Comparison of ENCODE assay signal across 8 cellular contexts in genomic region chr4:6782147-6782845, GRCh38. TPM values are rescaled to one million over a fixed set of nuclear protein-coding genes. Genes with fewer than 3 reads are reported as not detected.
A peak's percentile ranks its signal among the peaks of the same experiment; 100 is the strongest.
DNase-seq lines count a peak whose midpoint lies in the region; ATAC-seq and TF ChIP-seq lines count a peak whose summit lies in the region.

A gene with protein sequence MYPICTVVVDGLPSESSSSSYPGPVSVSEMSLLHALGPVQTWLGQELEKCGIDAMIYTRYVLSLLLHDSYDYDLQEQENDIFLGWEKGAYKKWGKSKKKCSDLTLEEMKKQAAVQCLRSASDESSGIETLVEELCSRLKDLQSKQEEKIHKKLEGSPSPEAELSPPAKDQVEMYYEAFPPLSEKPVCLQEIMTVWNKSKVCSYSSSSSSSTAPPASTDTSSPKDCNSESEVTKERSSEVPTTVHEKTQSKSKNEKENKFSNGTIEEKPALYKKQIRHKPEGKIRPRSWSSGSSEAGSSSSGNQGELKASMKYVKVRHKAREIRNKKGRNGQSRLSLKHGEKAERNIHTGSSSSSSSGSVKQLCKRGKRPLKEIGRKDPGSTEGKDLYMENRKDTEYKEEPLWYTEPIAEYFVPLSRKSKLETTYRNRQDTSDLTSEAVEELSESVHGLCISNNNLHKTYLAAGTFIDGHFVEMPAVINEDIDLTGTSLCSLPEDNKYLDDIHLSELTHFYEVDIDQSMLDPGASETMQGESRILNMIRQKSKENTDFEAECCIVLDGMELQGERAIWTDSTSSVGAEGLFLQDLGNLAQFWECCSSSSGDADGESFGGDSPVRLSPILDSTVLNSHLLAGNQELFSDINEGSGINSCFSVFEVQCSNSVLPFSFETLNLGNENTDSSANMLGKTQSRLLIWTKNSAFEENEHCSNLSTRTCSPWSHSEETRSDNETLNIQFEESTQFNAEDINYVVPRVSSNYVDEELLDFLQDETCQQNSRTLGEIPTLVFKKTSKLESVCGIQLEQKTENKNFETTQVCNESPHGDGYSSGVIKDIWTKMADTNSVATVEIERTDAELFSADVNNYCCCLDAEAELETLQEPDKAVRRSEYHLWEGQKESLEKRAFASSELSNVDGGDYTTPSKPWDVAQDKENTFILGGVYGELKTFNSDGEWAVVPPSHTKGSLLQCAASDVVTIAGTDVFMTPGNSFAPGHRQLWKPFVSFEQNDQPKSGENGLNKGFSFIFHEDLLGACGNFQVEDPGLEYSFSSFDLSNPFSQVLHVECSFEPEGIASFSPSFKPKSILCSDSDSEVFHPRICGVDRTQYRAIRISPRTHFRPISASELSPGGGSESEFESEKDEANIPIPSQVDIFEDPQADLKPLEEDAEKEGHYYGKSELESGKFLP (N-terminal part only) (plus strand): TSS chr4:6782727. CDS start chr4:6824454, 41,727 bp downstream.

- H2AK5ac ChIP-seq in mesendoderm (ENCODE audit: low read length), result no peak within 1 kb of the TSS

- ATAC-seq in effector memory CD8-positive, alpha-beta T cell (replicated peaks), result peak; percentile 74

- peak within 1 kb of the TSS; percentile 99 for H3K4ac ChIP-seq in mesendoderm (ENCODE audit: low read depth, low read length)

- peak within 1 kb of the TSS; percentile 88 for H3K4me3 ChIP-seq in mesendoderm (ENCODE audit: low read length)

- H3K9me3 Mint-ChIP-seq in effector memory CD8-positive, alpha-beta T cell, result no peaks in the 10 kb centered on the region

- H3K4me2 ChIP-seq in mesendoderm (ENCODE audit: low read length), result peak within 1 kb of the TSS; percentile 58

- DNase-seq in COLO668 (lab: John Stamatoyannopoulos, UW; ENCODE audit: unreplicated experiment) (peak; percentile 96), GM20000 (ENCODE audit: low spot score) (peak; percentile 99), HT1080 (ENCODE audit: low read depth) (peak; percentile 78), NOMO-1 (lab: John Stamatoyannopoulos, UW; ENCODE audit: unreplicated experiment in 2 of 2) (peak; percentile 79 to 88), mesendoderm (peak; percentile 95)
- DNase-seq in activated CD8-positive, alpha-beta memory T cell treated with anti-CD3 and anti-CD28 coated beads for 4 hours (ENCODE audit: low read depth in 2 of 2), result peak; percentile 77
- DNase-seq in effector memory CD8-positive, alpha-beta T cell, result peak; percentile 82 to 88 (median 84)
- DNase-seq in stimulated activated CD8-positive, alpha-beta memory T cell treated with anti-CD3 and anti-CD28 coated beads, Interleukin-12 subunit alpha, Interleukin-12 subunit beta, amount 100 ng/mL, for 4 hours (ENCODE audit: low read depth), result peak; percentile 88

- no peaks in the 10 kb centered on the region for H3K36me3 ChIP-seq in mesendoderm (ENCODE audit: control insufficient read depth, insufficient read depth, low read length)

- peak within 1 kb of the TSS; percentile 5 for H2BK120ac ChIP-seq in mesendoderm (ENCODE audit: low read depth, low read length)

- H3K56ac ChIP-seq in mesendoderm (ENCODE audit: low read length), result peak within 1 kb of the TSS; percentile 97

- H3K4me3 Mint-ChIP-seq in effector memory CD8-positive, alpha-beta T cell, result peak within 1 kb of the TSS; percentile 83 to 87

- peak within 1 kb of the TSS; percentile 98 for H4K8ac ChIP-seq in mesendoderm (ENCODE audit: low read depth, low read length)

- H3K4me1 Mint-ChIP-seq in effector memory CD8-positive, alpha-beta T cell (ENCODE audit: low read depth in 2 of 2), result peaks cover 43 to 49% of the 10 kb centered on the region in 2 donors

- peak within 1 kb of the TSS; percentile 77 for H2BK5ac ChIP-seq in mesendoderm (ENCODE audit: low read length)

- peaks cover 9% of the 10 kb centered on the region for H3K79me1 ChIP-seq in mesendoderm (ENCODE audit: low read length)

- peak within 1 kb of the TSS; percentile 88 for H3K27ac ChIP-seq in mesendoderm (ENCODE audit: low read depth, low read length)

- no peaks in the 10 kb centered on the region for H3K27me3 Mint-ChIP-seq in effector memory CD8-positive, alpha-beta T cell

- peaks cover 20% of the 10 kb centered on the region for H3K79me2 ChIP-seq in mesendoderm (ENCODE audit: control insufficient read depth, insufficient read depth, low read length)

- H3K4me1 ChIP-seq in mesendoderm (ENCODE audit: control insufficient read depth, low read depth, low read length), result no peaks in the 10 kb centered on the region

- H3K18ac ChIP-seq in mesendoderm (ENCODE audit: low read length), result peak within 1 kb of the TSS; percentile 99

- H3K23ac ChIP-seq in mesendoderm (ENCODE audit: low read length), result peak within 1 kb of the TSS; percentile 66

- H3K27ac Mint-ChIP-seq in effector memory CD8-positive, alpha-beta T cell, result peak within 1 kb of the TSS; percentile 78 to 87

- H3K9ac ChIP-seq in mesendoderm (ENCODE audit: low read length), result peak within 1 kb of the TSS; percentile 88

- peak; percentile 5 for TF ChIP-seq CTCF in GM20000 (IDR thresholded peaks at IDR 0.05; ENCODE audit: extremely low read depth, missing control alignments)

- WGBS in mesendoderm (ENCODE audit: extremely low coverage, insufficient coverage, low lambda C conversion rate), result no CpG with 5 or more reads among the region's 100 CpGs

- H3K27me3 ChIP-seq in mesendoderm (ENCODE audit: insufficient read depth, low read length, poor library complexity), result no peaks in the 10 kb centered on the region

- H3K36me3 Mint-ChIP-seq in effector memory CD8-positive, alpha-beta T cell (ENCODE audit: insufficient read depth), result peaks cover 26% of the 10 kb centered on the region

- no peak within 1 kb of the TSS for H4K5ac ChIP-seq in mesendoderm (ENCODE audit: low read length)

- no peak within 1 kb of the TSS for H2BK15ac ChIP-seq in mesendoderm (replicated peaks; ENCODE audit: low read depth)

RNA-seq across cellular contexts. Expression of the gene that starts here (rescaled TPM):
- 4.4 and 4.7 TPM in 2 replicates for total RNA-seq in HT1080 (2014; rRNA removed; shearing (Covaris generic))
- polyA plus RNA-seq in HT1080 (2015; cell fraction: cytosol; rRNA removed), result 6.3 and 8.9 TPM in 2 replicates
- polyA plus RNA-seq in HT1080 (2015; cell fraction: nucleus; rRNA removed), result 14.4 and 15.3 TPM in 2 replicates
- polyA plus RNA-seq in mesendoderm (2013, experiment 1 of 2), result 8.7 TPM
- 9.1 TPM for polyA plus RNA-seq in mesendoderm (2013, experiment 2 of 2)

Comparison
In these comparisons a context has a peak if more than half of its experiments do, and no peak if none do; other contexts are left out.
1. Peak in every context shown above with its lines: DNase-seq, ATAC-seq, H3K4me3 ChIP-seq and H3K27ac ChIP-seq.